Comparison of ENCODE assay signal across 12 cellular contexts in the genomic region with DNA sequence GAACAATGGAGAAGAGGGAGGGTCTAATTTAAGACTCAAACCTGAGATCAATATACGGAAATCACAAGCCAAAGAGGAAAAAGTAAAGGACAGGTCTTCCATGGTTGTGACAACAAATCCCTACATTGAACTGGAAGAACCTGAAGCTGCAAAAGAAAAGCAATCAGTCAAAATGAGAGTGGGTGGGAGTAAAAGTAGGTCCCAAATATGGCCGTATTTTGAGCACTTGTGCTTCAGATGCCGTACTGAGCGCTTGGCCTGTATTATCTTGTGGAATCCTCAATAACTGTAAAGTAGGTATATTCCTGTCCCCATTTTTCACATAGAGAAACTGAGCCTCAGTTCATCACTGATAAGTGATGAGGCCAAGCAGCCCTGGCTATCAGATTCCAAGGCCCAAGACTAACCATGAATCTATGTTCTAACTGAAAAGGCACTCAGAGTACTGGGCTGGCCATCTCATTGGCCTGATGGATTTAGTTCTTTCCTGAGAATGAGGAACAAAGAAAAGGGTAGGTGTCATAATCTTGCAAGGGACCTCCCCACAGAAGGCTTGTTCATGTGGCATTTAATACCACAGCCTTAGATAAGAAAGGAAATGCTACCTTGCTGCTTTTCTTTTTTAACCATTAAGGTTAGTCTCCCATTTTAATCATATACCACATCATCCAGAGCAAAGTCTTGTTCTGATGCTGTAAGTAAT.
DNase-seq lines count a peak whose midpoint lies in the region; ATAC-seq and TF ChIP-seq lines count a peak whose summit lies in the region.
"Had no signal": no experiment of that assay in that cellular context is flagged by ENCODE, and none has a peak within 500 bp of the region (broad histone marks: within the 10 kb centered on the region; RNA-seq: fewer than 3 reads in every experiment).

No MANE protein-coding gene starts in this region.

- DNase-seq in dedifferentiated amniotic fluid mesenchymal stem cell (ENCODE audit: extremely low spot score) (no peak), NCI-H1436 (lab: John Stamatoyannopoulos, UW) (no peak), HEK293T (ENCODE audit: extremely low spot score) (no peak)
- DNase-seq: brain microvascular endothelial cell, COR-L47, esophagus squamous epithelium, NCI-H146 had no signal

- H3K27ac Mint-ChIP-seq in nephron: peak overlapping the region in 2 of 3 experiments; percentile 21 to 52
- H3K27ac Mint-ChIP-seq: natural killer cell treated with Interleukin-12 subunit alpha and Interleukin-12 subunit beta and Interleukin-15 and Interleukin-18, amount 100 ng/mL, for 72 hours had no signal

- no peak overlapping the region for H3K4me3 Mint-ChIP-seq in nephron
- H3K4me3 Mint-ChIP-seq: natural killer cell treated with Interleukin-12 subunit alpha and Interleukin-12 subunit beta and Interleukin-15 and Interleukin-18, amount 100 ng/mL, for 72 hours had no signal

- peaks cover under 1% of the 10 kb centered on the region for H3K36me3 Mint-ChIP-seq in nephron (ENCODE audit: low read depth)
- H3K36me3 Mint-ChIP-seq: natural killer cell treated with Interleukin-12 subunit alpha and Interleukin-12 subunit beta and Interleukin-15 and Interleukin-18, amount 100 ng/mL, for 72 hours had no signal

- POLR2A ChIA-PET in HEK293T (lab: Yijun Ruan, JAX): no interaction called here

- no peaks in the 10 kb centered on the region for H3K27me3 Mint-ChIP-seq in nephron (ENCODE audit: low read depth)
- H3K27me3 Mint-ChIP-seq: natural killer cell treated with Interleukin-12 subunit alpha and Interleukin-12 subunit beta and Interleukin-15 and Interleukin-18, amount 100 ng/mL, for 72 hours had no signal

- no peaks in the 10 kb centered on the region for H3K9me3 Mint-ChIP-seq in nephron
- H3K9me3 Mint-ChIP-seq: natural killer cell treated with Interleukin-12 subunit alpha and Interleukin-12 subunit beta and Interleukin-15 and Interleukin-18, amount 100 ng/mL, for 72 hours had no signal

- CTCF ChIA-PET in HEK293T (lab: Yijun Ruan, JAX): no interaction called here

- TF ChIP-seq CTCF in nephron (IDR thresholded peaks at IDR 0.05; ENCODE audit: unreplicated experiment in 3 of 3): no peak

- peak; percentile 76 for ATAC-seq in GM18873 (IDR thresholded peaks at IDR 0.05; ENCODE audit: low FRiP score, unreplicated experiment)
- ATAC-seq in GM21529 (IDR thresholded peaks at IDR 0.05; ENCODE audit: unreplicated experiment): peak; percentile 96
- peak; percentile 94 for ATAC-seq in HG03108 (IDR thresholded peaks at IDR 0.05; ENCODE audit: unreplicated experiment)
- ATAC-seq: natural killer cell treated with Interleukin-12 subunit alpha and Interleukin-12 subunit beta and Interleukin-15 and Interleukin-18, amount 100 ng/mL, for 72 hours had no signal

- peaks cover 70% of the 10 kb centered on the region for H3K4me1 Mint-ChIP-seq in nephron

TF ChIP-seq in HEK293T, 16 proteins besides CTCF, POLR2A, EP300 and RAD21:
- TF ChIP-seq SP1 (IDR thresholded peaks at IDR 0.05) (no peak), L3MBTL2 (conservative IDR thresholded peaks at IDR 0.05) (no peak), CTBP1 (IDR thresholded peaks at IDR 0.05; ENCODE audit: borderline replicate concordance) (no peak), SUZ12 (IDR thresholded peaks at IDR 0.05) (no peak), FOXA1 (IDR thresholded peaks at IDR 0.05) (no peak), BHLHE40 (IDR thresholded peaks at IDR 0.05; ENCODE audit: borderline replicate concordance) (no peak), ELF4 (IDR thresholded peaks at IDR 0.05) (no peak), FOXK2 (IDR thresholded peaks at IDR 0.05) (no peak), LEF1 (IDR thresholded peaks at IDR 0.05; ENCODE audit: borderline replicate concordance) (no peak), ARNT (IDR thresholded peaks at IDR 0.05) (no peak), NFRKB (IDR thresholded peaks at IDR 0.05) (no peak), ZNF384 (IDR thresholded peaks at IDR 0.05) (no peak), FOXM1 (IDR thresholded peaks at IDR 0.05; ENCODE audit: borderline replicate concordance) (no peak), HDGF (IDR thresholded peaks at IDR 0.05; ENCODE audit: borderline replicate concordance) (no peak), TARDBP (IDR thresholded peaks at IDR 0.05) (no peak)
- TF ChIP-seq, protein P1, sequence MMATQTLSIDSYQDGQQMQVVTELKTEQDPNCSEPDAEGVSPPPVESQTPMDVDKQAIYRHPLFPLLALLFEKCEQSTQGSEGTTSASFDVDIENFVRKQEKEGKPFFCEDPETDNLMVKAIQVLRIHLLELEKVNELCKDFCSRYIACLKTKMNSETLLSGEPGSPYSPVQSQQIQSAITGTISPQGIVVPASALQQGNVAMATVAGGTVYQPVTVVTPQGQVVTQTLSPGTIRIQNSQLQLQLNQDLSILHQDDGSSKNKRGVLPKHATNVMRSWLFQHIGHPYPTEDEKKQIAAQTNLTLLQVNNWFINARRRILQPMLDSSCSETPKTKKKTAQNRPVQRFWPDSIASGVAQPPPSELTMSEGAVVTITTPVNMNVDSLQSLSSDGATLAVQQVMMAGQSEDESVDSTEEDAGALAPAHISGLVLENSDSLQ (IDR thresholded peaks at IDR 0.05): no peak
